1 cellular context compared by ENCODE assay signal in the genomic region with DNA sequence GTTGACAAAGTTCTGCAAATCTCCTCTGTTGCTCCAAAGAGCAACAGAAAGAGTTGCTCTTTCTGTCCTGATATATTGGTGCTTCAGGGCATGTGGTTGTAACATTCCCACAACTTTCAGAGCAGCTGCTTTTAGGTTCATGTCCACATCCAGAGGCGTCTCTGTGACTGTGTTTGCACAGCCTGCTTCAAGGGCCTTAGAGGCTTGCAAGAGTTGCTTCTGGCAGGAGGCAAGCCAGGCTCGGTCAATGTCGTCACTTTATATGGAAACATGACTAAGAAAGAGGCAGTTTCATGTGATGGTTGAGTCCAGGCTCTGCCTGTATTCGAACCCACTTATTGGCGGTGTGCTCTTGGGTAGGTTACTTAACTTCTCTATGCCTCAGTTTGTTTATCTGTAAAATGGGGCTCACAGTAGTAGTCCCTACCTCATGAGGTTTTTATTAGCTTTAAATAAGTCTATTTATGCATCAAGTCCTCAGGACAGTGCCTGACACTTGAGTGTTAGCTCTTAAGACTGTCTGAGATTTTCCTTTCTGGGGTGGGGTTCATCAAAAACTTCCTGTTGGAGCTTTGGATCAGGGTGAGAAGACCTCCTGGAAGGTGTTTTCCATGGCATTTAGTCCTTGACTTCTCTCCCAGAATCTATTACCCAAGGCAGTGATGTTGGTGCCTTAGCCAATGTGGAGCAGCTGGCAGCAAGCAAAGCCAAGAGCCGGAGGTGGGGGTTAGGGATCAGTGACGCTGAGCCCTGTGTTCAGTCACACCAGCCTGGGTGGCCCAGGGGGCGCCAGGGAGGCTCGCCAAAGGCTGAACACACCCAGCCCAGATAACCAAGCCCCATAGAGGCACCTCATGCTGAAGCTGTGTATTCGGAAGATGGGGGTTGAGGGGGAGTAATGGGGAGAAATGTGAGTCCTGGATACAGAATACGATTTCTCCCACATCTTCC.
A peak's percentile ranks its signal among the peaks of the same experiment; 100 is the strongest.
TF ChIP-seq lines count a peak whose summit lies in the region.

No MANE protein-coding gene starts in this region.

TF ChIP-seq in H1, 55 proteins besides CTCF, POLR2A, EP300 and RAD21 (continued from another document):
- TF ChIP-seq KDM1A (IDR thresholded peaks at IDR 0.05; ENCODE audit: borderline replicate concordance, low read length), result peak; percentile 52; the same call in 1 of the 2 replicates
